Comparison of ENCODE assay signal across 8 cellular contexts in the genomic region with DNA sequence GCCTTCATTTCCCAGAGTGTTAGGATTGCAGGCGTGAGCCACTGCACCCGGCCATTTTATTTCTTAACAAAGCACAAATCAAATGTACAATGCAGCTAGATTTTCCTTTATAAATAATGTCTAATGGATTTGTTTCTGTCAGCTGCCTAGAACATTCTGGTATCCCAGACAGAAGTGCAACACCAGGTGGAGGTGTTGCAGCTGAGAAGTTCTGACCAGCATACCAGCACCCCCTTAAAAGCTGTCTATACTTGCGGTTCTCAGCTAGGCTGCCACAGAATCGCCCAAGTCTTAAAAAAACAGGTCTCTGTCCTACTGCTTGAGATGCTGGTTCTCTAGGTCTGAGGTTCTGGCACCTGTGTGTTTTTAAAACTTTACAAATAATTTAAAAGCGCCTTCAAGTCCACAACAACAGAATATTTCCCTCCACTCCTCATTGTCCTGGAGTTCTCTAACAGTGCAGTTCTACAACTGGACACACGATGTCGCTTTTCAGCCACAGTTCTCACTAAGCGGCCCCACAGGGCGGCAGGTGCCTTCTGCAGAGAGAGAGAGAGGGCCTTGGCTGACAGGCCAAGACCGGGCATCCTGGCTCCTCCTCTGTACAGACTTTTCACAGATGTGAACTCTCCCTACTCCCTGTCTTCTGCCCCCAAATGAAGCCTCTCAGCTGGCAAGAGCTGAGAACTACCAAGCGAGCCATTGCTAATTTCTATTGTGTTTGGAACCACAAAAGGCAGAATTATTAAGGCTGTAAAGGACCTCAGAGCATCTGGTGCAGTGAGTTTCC. TPM values are rescaled to one million over a fixed set of nuclear protein-coding genes. Genes with fewer than 3 reads are reported as not detected.
DNase-seq lines count a peak whose midpoint lies in the region; ATAC-seq and TF ChIP-seq lines count a peak whose summit lies in the region.

No MANE protein-coding gene starts in this region.

- H3K9me3 ChIP-seq in BE2C, result no peaks in the 10 kb centered on the region

- no peaks in the 10 kb centered on the region for H3K4me1 ChIP-seq in BE2C

- no peak overlapping the region for H3K4me3 ChIP-seq in BE2C (ENCODE audit: low read depth, low read length)

- CTCF ChIA-PET in HEK293T (lab: Yijun Ruan, JAX), result interaction anchor here (0.7 to 7.0 kb wide), 14 partner anchors 8 to 120 kb away, joined by 3 to 118 read pairs (median 4); partner anchors contain the start of gene SOST

- ATAC-seq in GM18498 (IDR thresholded peaks at IDR 0.05; ENCODE audit: unreplicated experiment), result no peak

- TF ChIP-seq CTCF in BE2C (IDR thresholded peaks at IDR 0.05; ENCODE audit: low read depth, low read length), result peak; percentile 96

- POLR2A ChIA-PET in HEK293T (lab: Yijun Ruan, JAX), result no interaction called here

- H3K27me3 ChIP-seq in BE2C, result no peaks in the 10 kb centered on the region

- H3K36me3 ChIP-seq in BE2C, result no peaks in the 10 kb centered on the region

- DNase-seq in BE2C (peak; percentile 86), HEK293T (ENCODE audit: extremely low spot score) (peak; percentile 84), NCI-H2227 treated with DMSO at 0.1 percent for 48 hours (lab: John Stamatoyannopoulos, UW) (peak; percentile 65), islet precursor cell (peak; percentile 94)
- peak; percentile 38 to 60 (median 49) for DNase-seq in activated CD4-positive, CD25-positive, alpha-beta regulatory T cell (lab: John Stamatoyannopoulos, UW)
- DNase-seq in central memory CD4-positive, alpha-beta T cell, result peak; percentile 67
- DNase-seq in stimulated activated CD4-positive, alpha-beta T cell treated with anti-CD3 and anti-CD28 coated beads, Interleukin-1b, Interleukin-23, amount 100 ng/mL, for 48 hours, result peak; percentile 75

TF ChIP-seq in HEK293T, 16 proteins besides CTCF, POLR2A, EP300 and RAD21:
- no peak for TF ChIP-seq ARNT (IDR thresholded peaks at IDR 0.05)
- TF ChIP-seq ELF4 (IDR thresholded peaks at IDR 0.05), result no peak
- no peak for TF ChIP-seq NFRKB (IDR thresholded peaks at IDR 0.05)
- no peak for TF ChIP-seq LEF1 (IDR thresholded peaks at IDR 0.05; ENCODE audit: borderline replicate concordance)
- no peak for TF ChIP-seq TARDBP (IDR thresholded peaks at IDR 0.05)
- TF ChIP-seq HDGF (IDR thresholded peaks at IDR 0.05; ENCODE audit: borderline replicate concordance), result no peak
- TF ChIP-seq ZNF384 (IDR thresholded peaks at IDR 0.05), result no peak
- TF ChIP-seq CTBP1 (IDR thresholded peaks at IDR 0.05; ENCODE audit: borderline replicate concordance), result no peak
- no peak for TF ChIP-seq SP1 (IDR thresholded peaks at IDR 0.05)
- TF ChIP-seq SUZ12 (IDR thresholded peaks at IDR 0.05), result no peak
- no peak for TF ChIP-seq L3MBTL2 (conservative IDR thresholded peaks at IDR 0.05)
- no peak for TF ChIP-seq PKNOX1 (IDR thresholded peaks at IDR 0.05)
- TF ChIP-seq BHLHE40 (IDR thresholded peaks at IDR 0.05; ENCODE audit: borderline replicate concordance), result no peak
- TF ChIP-seq FOXM1 (IDR thresholded peaks at IDR 0.05; ENCODE audit: borderline replicate concordance), result no peak
- TF ChIP-seq FOXK2 (IDR thresholded peaks at IDR 0.05), result no peak

RNA-seq across cellular contexts. Expression of gene MEOX1, which starts 32.6 kb away (rescaled TPM):
- polyA plus RNA-seq in BE2C (2012; ENCODE audit: insufficient read depth, insufficient read length, low read depth), result not detected
